ENCODE assay signal across 1 cellular context in the genomic region with DNA sequence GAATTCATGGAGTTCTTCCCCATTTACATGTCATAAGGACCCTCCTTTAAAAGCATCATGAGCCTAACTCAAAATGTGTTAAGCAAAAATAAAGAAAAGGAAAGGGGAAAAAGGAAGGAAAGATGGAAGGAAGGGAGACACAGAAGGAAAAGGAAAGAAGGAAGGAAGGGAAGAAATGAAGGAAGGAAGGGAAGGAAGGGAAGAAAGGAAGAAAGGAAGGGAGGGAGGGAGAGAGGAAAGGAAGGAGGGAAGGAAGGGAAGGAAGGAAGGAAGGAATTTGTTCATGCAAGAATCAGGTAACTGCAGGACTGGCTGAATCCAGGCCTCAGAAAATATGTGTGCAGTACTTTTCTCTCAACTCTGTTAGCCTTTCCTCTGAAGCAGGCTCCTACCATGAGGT.
TF ChIP-seq lines count a peak whose summit lies in the region.

No MANE protein-coding gene starts in this region.

TF ChIP-seq in GM23338, 12 proteins besides CTCF, POLR2A, EP300 and RAD21 (continued from another document):
- TF ChIP-seq REST (IDR thresholded peaks at IDR 0.05; ENCODE audit: unreplicated experiment) (no peak), ZNF462 (CRISPR knock-in tag; IDR thresholded peaks at IDR 0.05) (no peak), CREB1 (CRISPR knock-in tag; IDR thresholded peaks at IDR 0.05; ENCODE audit: low read depth) (no peak), EZH2phosphoT487 (IDR thresholded peaks at IDR 0.05; ENCODE audit: unreplicated experiment) (no peak), ZNF114 (CRISPR knock-in tag; IDR thresholded peaks at IDR 0.05) (no peak), JUNB (IDR thresholded peaks at IDR 0.05; ENCODE audit: unreplicated experiment) (no peak)
